9 cellular contexts compared by ENCODE assay signal in the genomic region with DNA sequence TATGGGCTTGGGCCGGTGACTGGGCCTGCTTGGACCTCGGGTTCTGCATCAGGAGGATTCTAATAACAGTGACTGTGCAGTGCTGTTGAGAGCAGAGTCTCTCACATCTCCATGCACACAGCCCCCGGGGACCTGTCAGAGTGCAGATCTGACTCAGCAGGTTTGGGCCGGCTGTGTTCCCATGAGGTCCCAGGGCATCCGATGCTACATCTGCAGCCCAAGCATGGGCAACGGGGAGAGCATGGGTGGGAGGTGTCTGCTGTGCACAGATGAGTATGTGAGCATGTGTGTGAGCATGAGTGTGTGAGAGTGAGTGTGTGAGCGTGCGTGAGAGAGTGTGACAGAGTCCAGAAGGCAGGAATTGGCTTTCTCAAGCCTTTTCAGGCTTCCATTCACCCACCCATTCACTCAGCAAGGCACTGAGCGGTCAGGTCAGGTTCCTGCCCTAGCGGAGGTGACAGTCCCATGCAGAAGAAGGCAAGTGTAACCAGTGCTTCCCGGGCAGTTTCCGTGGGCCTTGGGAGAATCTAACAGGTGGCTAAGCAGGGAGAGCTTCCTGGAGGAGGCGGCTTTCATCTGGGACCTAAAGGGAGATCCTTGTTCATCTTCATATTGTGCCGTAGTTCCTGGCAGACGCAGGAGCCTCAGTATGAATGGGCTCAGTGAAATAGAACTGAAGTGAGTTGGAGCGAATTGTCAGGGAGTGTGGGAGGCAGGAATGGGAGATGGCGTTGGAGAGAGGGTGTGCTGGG.
DNase-seq lines count a peak whose midpoint lies in the region; ATAC-seq lines count a peak whose summit lies in the region.
"Had no signal": no experiment of that assay in that cellular context is flagged by ENCODE, and none has a peak within 500 bp of the region (broad histone marks: within the 10 kb centered on the region; RNA-seq: fewer than 3 reads in every experiment).

No MANE protein-coding gene starts in this region.

- peak; percentile 88 for ATAC-seq in GM18517 (IDR thresholded peaks at IDR 0.05; ENCODE audit: unreplicated experiment)
- peak; percentile 85 for ATAC-seq in GM21447 (IDR thresholded peaks at IDR 0.05; ENCODE audit: unreplicated experiment)
- ATAC-seq in HG03439 (IDR thresholded peaks at IDR 0.05; ENCODE audit: unreplicated experiment): peak; percentile 87

- DNase-seq in myocyte (ENCODE audit: low read depth) (peak; percentile 32), SKM-1 treated with dmso at 0.1 percent for 144 hours (lab: John Stamatoyannopoulos, UW; ENCODE audit: unreplicated experiment) (no peak), NCI-H2196 treated with DMSO at 0.1 percent for 48 hours (lab: John Stamatoyannopoulos, UW; ENCODE audit: unreplicated experiment) (no peak), NCI-H2107 (lab: John Stamatoyannopoulos, UW) (no peak)
- no peak for DNase-seq in activated CD4-positive, alpha-beta T cell treated with anti-CD3 and anti-CD28 coated beads, Interleukin-2, amount 50 U/mL, for 1 hour
- DNase-seq: activated effector memory CD4-positive, alpha-beta T cell treated with Interleukin-2 at 50 U/mL for 16 hours had no signal
